8 cellular contexts compared by ENCODE assay signal in the genomic region with DNA sequence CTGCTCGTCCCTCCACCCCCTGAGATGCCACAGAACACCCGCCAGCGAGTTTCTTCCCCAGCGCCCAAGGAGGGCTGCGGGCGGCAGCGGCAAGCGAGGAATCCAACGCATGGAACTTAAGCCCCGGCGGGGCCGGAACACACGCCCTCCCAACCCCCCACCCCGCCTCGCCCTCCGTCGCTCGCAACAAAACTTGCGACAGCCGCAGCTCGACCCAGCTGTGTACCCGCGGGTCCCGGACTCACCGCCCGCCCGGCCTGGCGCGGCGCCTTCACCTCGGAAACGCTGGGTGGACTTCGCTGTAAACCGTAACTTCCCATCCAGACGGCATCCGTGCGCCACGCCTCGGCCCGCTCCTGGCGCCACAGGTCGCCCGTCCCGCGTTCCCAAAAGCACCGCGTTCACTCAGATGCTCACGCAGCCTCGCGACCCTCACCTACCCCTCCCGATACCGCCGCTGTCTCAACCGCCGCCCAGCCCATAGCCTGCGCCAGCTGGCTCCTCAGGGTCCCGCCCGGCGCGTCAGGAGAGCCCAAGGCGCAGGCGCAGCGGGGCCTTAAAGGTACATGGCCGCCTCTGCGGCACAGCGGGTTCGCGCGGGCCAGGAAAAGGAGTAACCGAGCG. TPM values are rescaled to one million over a fixed set of nuclear protein-coding genes. Genes with fewer than 3 reads are reported as not detected.
DNase-seq lines count a peak whose midpoint lies in the region; ATAC-seq, FAIRE-seq and TF ChIP-seq lines count a peak whose summit lies in the region.
"Not testable (repeated sequence)": the region's sequence is repeated elsewhere in the genome, so short reads cannot be mapped to it uniquely, and the experiment has no call there.

Gene NBPF15, minus strand, starts transcription at position 534 of the 624 bp plus-strand sequence. CDS start 21,666 bp downstream, outside the sequence.

- not testable (repeated sequence) for H3K36me3 Mint-ChIP-seq in activated CD8-positive, alpha-beta T cell treated with anti-CD3 and anti-CD28 coated beads, Interleukin-2, amount 10 ng/mL, durations not matched to agents 7 days and 5 days (ENCODE audit: low read depth); dendritic cell treated with granulocyte-macrophage colony-stimulating factor and Interleukin-4, amounts not matched to agents 40 ng/mL and 50 ng/mL, for 4 days (ENCODE audit: low read depth)

- not testable (repeated sequence) for TF ChIP-seq CTCF in A549 (IDR thresholded peaks at IDR 0.05)

- DNase-seq in A549 (ENCODE audit: low read depth in 1 of 2, low spot score in 1 of 2) (peak in 1 of 2 experiments; percentile 61), NCI-H526 (lab: John Stamatoyannopoulos, UW) (peak; percentile 53 to 94), left kidney (ENCODE audit: low read depth, low spot score) (peak; percentile 88)
- not testable (repeated sequence) for DNase-seq in GM19239 (ENCODE audit: insufficient read length, low spot score)
- peak; percentile 68 for DNase-seq in activated CD8-positive, alpha-beta T cell treated with anti-CD3 and anti-CD28 coated beads, Interleukin-2, amount 10 ng/mL, durations not matched to agents 7 days and 5 days
- DNase-seq in stimulated activated CD4-positive, alpha-beta T cell treated with anti-CD3 and anti-CD28 coated beads, Interleukin-12 subunit alpha, Interleukin-12 subunit beta, amount 100 ng/mL, for 48 hours (ENCODE audit: low read depth in 2 of 3, low spot score in 1 of 3) = peak; percentile 10 to 55 (median 29)

- FAIRE-seq in A549 (lab: Jason Lieb, UNC) = not testable (repeated sequence)
- peak; percentile 76 for FAIRE-seq in GM19239 (lab: Jason Lieb, UNC)

- peak within 1 kb of the TSS; percentile 88 for H3K4me3 Mint-ChIP-seq in activated CD8-positive, alpha-beta T cell treated with anti-CD3 and anti-CD28 coated beads, Interleukin-2, amount 10 ng/mL, durations not matched to agents 7 days and 5 days
- peak within 1 kb of the TSS; percentile 96 for H3K4me3 Mint-ChIP-seq in dendritic cell treated with granulocyte-macrophage colony-stimulating factor and Interleukin-4, amounts not matched to agents 40 ng/mL and 50 ng/mL, for 4 days

- H3K4me2 ChIP-seq in A549 = peak within 1 kb of the TSS; percentile 49

- H3K27ac ChIP-seq in A549 = peak within 1 kb of the TSS; percentile 78 to 90

- not testable (repeated sequence) for H3K4me1 Mint-ChIP-seq in activated CD8-positive, alpha-beta T cell treated with anti-CD3 and anti-CD28 coated beads, Interleukin-2, amount 10 ng/mL, durations not matched to agents 7 days and 5 days (ENCODE audit: low read depth); dendritic cell treated with granulocyte-macrophage colony-stimulating factor and Interleukin-4, amounts not matched to agents 40 ng/mL and 50 ng/mL, for 4 days (ENCODE audit: low read depth)

- CTCF ChIA-PET in A549 (lab: Yijun Ruan, JAX); activated CD8-positive, alpha-beta T cell treated with anti-CD3 and anti-CD28 coated beads, Interleukin-2, amount 10 ng/mL, durations not matched to agents 7 days and 5 days (lab: Charles Lee): not testable (repeated sequence)

- 0 out of 2 replicates have a peak, but pooled peaks have one; percentile 14 for TF ChIP-seq POLR2A in A549 (IDR thresholded peaks at IDR 0.05; ENCODE audit: low read length)

- H3K9me3 Mint-ChIP-seq in activated CD8-positive, alpha-beta T cell treated with anti-CD3 and anti-CD28 coated beads, Interleukin-2, amount 10 ng/mL, durations not matched to agents 7 days and 5 days (ENCODE audit: insufficient read depth); dendritic cell treated with granulocyte-macrophage colony-stimulating factor and Interleukin-4, amounts not matched to agents 40 ng/mL and 50 ng/mL, for 4 days: not testable (repeated sequence)

- peak within 1 kb of the TSS; percentile 80 for H3K27ac Mint-ChIP-seq in activated CD8-positive, alpha-beta T cell treated with anti-CD3 and anti-CD28 coated beads, Interleukin-2, amount 10 ng/mL, durations not matched to agents 7 days and 5 days
- H3K27ac Mint-ChIP-seq in dendritic cell treated with granulocyte-macrophage colony-stimulating factor and Interleukin-4, amounts not matched to agents 40 ng/mL and 50 ng/mL, for 4 days = peak within 1 kb of the TSS; percentile 83

- H3K27me3 Mint-ChIP-seq in activated CD8-positive, alpha-beta T cell treated with anti-CD3 and anti-CD28 coated beads, Interleukin-2, amount 10 ng/mL, durations not matched to agents 7 days and 5 days (ENCODE audit: low read depth); dendritic cell treated with granulocyte-macrophage colony-stimulating factor and Interleukin-4, amounts not matched to agents 40 ng/mL and 50 ng/mL, for 4 days: not testable (repeated sequence)

- TF ChIP-seq RAD21 in A549 (conservative IDR thresholded peaks at IDR 0.05 in 1 of 2, IDR thresholded peaks at IDR 0.05 in 1 of 2) = not testable (repeated sequence)

- not testable (repeated sequence) for TF ChIP-seq EP300 in A549 (IDR thresholded peaks at IDR 0.05)

- not testable (repeated sequence) for H3K9me3 ChIP-seq in A549

- 2% methylated on average over 16 of the region's 71 CpGs for WGBS in A549 (ENCODE audit: missing lambda C conversion rate)

- POLR2A ChIA-PET in A549 (lab: Yijun Ruan, JAX); activated CD8-positive, alpha-beta T cell treated with anti-CD3 and anti-CD28 coated beads, Interleukin-2, amount 10 ng/mL, durations not matched to agents 7 days and 5 days (lab: Charles Lee): not testable (repeated sequence)

- intact Hi-C loops in dendritic cell treated with granulocyte-macrophage colony-stimulating factor and Interleukin-4, amounts not matched to agents 40 ng/mL and 50 ng/mL, for 4 days (cut with micrococcal nuclease) = not testable (repeated sequence)

- peak; percentile 99 for ATAC-seq in A549
- peak; percentile 97 for ATAC-seq in HG03159 (IDR thresholded peaks at IDR 0.05; ENCODE audit: unreplicated experiment)
- peak; percentile 96 for ATAC-seq in activated CD8-positive, alpha-beta T cell treated with anti-CD3 and anti-CD28 coated beads, Interleukin-2, amount 10 ng/mL, durations not matched to agents 7 days and 5 days

- H3K4me3 ChIP-seq in A549 = peak within 1 kb of the TSS; percentile 60

- not testable (repeated sequence) for H3K4me1 ChIP-seq in A549

RNA-seq across cellular contexts. Expression of gene NBPF15, which starts in this region (rescaled TPM):
- polyA plus RNA-seq in A549 (2011; rRNA removed) (47.3 and 50.7 TPM in 2 replicates), A549 (2017; fragmentation: RNase III; extraction: RNeasy Plus Mini Kit Qiagen cat#74134 plus additional on column Dnase treatment) (21.0 to 22.8 TPM (median 22.5 TPM) in 3 replicates)
- polyA plus RNA-seq in A549 (2012; cell fraction: cytosol; rRNA removed) = 19.4 and 19.8 TPM in 2 replicates
- polyA plus RNA-seq in A549 (2012; cell fraction: nucleus; rRNA removed) = 49.2 and 55.1 TPM in 2 replicates
- polyA minus RNA-seq in A549 (2011; rRNA and poly(A)+ RNA removed) = 37.9 and 46.9 TPM in 2 replicates
- 10 to 100 TPM; 22.6 to 23.9 TPM for total RNA-seq in activated CD8-positive, alpha-beta T cell treated with anti-CD3 and anti-CD28 coated beads, Interleukin-2, amount 10 ng/mL, durations not matched to agents 7 days and 5 days
